In the genomic region with DNA sequence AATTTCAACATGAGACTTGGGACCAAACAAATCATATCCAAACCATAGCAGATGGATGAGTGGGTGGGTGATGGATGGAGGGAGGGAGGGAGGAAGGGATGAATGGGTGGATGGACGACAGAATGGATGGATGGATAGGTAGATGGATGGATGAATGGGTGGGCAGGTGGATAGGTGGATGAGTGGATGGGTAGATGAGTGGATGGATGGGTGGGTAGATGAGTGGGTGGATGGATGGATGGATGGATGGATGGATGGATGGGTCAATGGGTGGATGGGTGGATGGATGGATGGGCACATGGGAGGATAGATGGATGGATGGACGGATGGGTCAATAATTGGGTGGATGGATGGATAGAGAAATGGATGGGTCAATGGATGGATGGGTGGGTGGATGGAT, we compare ENCODE assay signal across 38 cellular contexts. TPM values are rescaled to one million over a fixed set of nuclear protein-coding genes. Genes with fewer than 3 reads are reported as not detected.
"Had no signal": no experiment of that assay in that cellular context is flagged by ENCODE, and none has a peak within 500 bp of the region (broad histone marks: within the 10 kb centered on the region; RNA-seq: fewer than 3 reads in every experiment).

No MANE protein-coding gene starts in this region.

- H3K4me3 ChIP-seq: adrenal gland, body of pancreas, breast epithelium had no signal

- DNase-seq: activated B cell treated with CpG ODN at 0.5 μM for 24 hours; activated CD4-positive, alpha-beta memory T cell treated with anti-CD3 and anti-CD28 coated beads for 36 hours; activated CD4-positive, alpha-beta T cell treated with anti-CD3 and anti-CD28 coated beads for 4 hours; activated CD4-positive, alpha-beta T cell treated with anti-CD3 and anti-CD28 coated beads, Interleukin-2, amount 10 ng/mL, durations not matched to agents 24 days and 14 days; activated CD4-positive, alpha-beta T cell treated with anti-CD3 and anti-CD28 coated beads, Interleukin-2, amount 50 U/mL, for 1 hour; activated CD4-positive, alpha-beta T cell treated with anti-CD3 and anti-CD28 coated beads, Interleukin-2, amount 50 U/mL, for 4 hours; activated CD4-positive, CD25-positive, alpha-beta regulatory T cell treated with anti-CD3 and anti-CD28 coated beads, Interleukin-2, amount 50 U/mL, for 72 hours; activated CD8-positive, alpha-beta memory T cell treated with anti-CD3 and anti-CD28 coated beads, Interleukin-2, amount 50 U/mL, for 4 hours; activated CD8-positive, alpha-beta T cell treated with anti-CD3 and anti-CD28 coated beads for 36 hours; activated effector memory CD4-positive, alpha-beta T cell treated with anti-CD3 and anti-CD28 coated beads, Interleukin-2, amount 50 U/mL, for 16 hours; activated gamma-delta T cell treated with Interleukin-2 at 50 U/mL for 16 hours; activated naive CD4-positive, alpha-beta T cell; activated naive CD4-positive, alpha-beta T cell treated with anti-CD3 and anti-CD28 coated beads for 36 hours; activated naive CD8-positive, alpha-beta T cell treated with anti-CD3 and anti-CD28 coated beads for 36 hours; activated T-cell treated with anti-CD3 and anti-CD28 coated beads for 4 hours; activated T-cell treated with anti-CD3 and anti-CD28 coated beads, Interleukin-2, amount 50 U/mL, for 1 hour; activated T-cell treated with anti-CD3 and anti-CD28 coated beads, Interleukin-2, amount 50 U/mL, for 4 hours; activated T-cell treated with anti-CD3 and anti-CD28 coated beads, Interleukin-2, amount 50 U/mL, for 72 hours; adrenal gland; amniotic stem cell; aorta; body of pancreas; brain microvascular endothelial cell; central memory CD4-positive, alpha-beta T cell; T-helper 1 cell; T-helper 2 cell; T-helper 9 cell had no signal

- H3K9me3 ChIP-seq: adrenal gland, breast epithelium had no signal

- H3K36me3 Mint-ChIP-seq: activated CD4-positive, alpha-beta memory T cell treated with anti-CD3 and anti-CD28 coated beads for 36 hours; activated naive CD8-positive, alpha-beta T cell treated with anti-CD3 and anti-CD28 coated beads for 36 hours had no signal

- H3K9me3 Mint-ChIP-seq: activated naive CD8-positive, alpha-beta T cell treated with anti-CD3 and anti-CD28 coated beads for 36 hours had no signal

- H3K27ac Mint-ChIP-seq: activated B cell treated with CpG ODN at 0.5 μM for 24 hours; activated CD4-positive, alpha-beta memory T cell treated with anti-CD3 and anti-CD28 coated beads for 36 hours; activated CD4-positive, alpha-beta T cell treated with anti-CD3 and anti-CD28 coated beads, Interleukin-2, amount 10 ng/mL, durations not matched to agents 24 days and 14 days; activated CD8-positive, alpha-beta T cell treated with anti-CD3 and anti-CD28 coated beads for 36 hours; activated naive CD4-positive, alpha-beta T cell treated with anti-CD3 and anti-CD28 coated beads for 36 hours; activated naive CD4-positive, alpha-beta T cell treated with anti-CD3 and anti-CD28 coated beads, Interleukin-2, amount 50 U/mL, for 72 hours; activated naive CD8-positive, alpha-beta T cell treated with anti-CD3 and anti-CD28 coated beads for 36 hours; activated T-cell treated with anti-CD3 and anti-CD28 coated beads, Interleukin-2, amount 50 U/mL, for 72 hours; activated T-helper 1 cell treated with anti-CD3 and anti-CD28 coated beads, Interleukin-12 subunit alpha, Interleukin-12 subunit beta, Interleukin-2, Interleukin-4 antibody, amounts not matched to agents 30 ng/mL and 10 ng/mL and 1 ng/mL, durations not matched to agents 14 hours and 24 hours and 36 hours; activated T-helper 17 cell treated with anti-CD3 and anti-CD28 coated beads, Interleukin-2, amount 50 U/mL, for 72 hours; T-helper 1 cell treated with Interleukin-12 subunit alpha and Interleukin-12 subunit beta and Interleukin-4 antibody, amounts not matched to agents 30 μg/mL and 1 μg/mL, for 36 hours; T-helper 2 cell treated with Interferon-gamma antibody and Interleukin-4, amounts not matched to agents 5 μg/mL and 100 μg/mL, for 36 hours had no signal

- ATAC-seq: activated CD8-positive, alpha-beta T cell treated with anti-CD3 and anti-CD28 coated beads for 36 hours; activated naive CD4-positive, alpha-beta T cell treated with anti-CD3 and anti-CD28 coated beads, Interleukin-2, amount 50 U/mL, for 72 hours; activated T-cell treated with anti-CD3 and anti-CD28 coated beads, Interleukin-2, amount 50 U/mL, for 4 hours; activated T-cell treated with anti-CD3 and anti-CD28 coated beads, Interleukin-2, amount 50 U/mL, for 72 hours; activated T-helper 17 cell treated with anti-CD3 and anti-CD28 coated beads, Interleukin-2, amount 50 U/mL, for 72 hours; body of pancreas had no signal

- H3K27ac ChIP-seq: adrenal gland, body of pancreas, brain microvascular endothelial cell, breast epithelium, VCaP had no signal

- H3K4me1 ChIP-seq: adrenal gland, breast epithelium had no signal

- H3K4me3 Mint-ChIP-seq: activated B cell treated with CpG ODN at 0.5 μM for 24 hours; activated CD4-positive, alpha-beta memory T cell treated with anti-CD3 and anti-CD28 coated beads for 36 hours; activated CD4-positive, alpha-beta T cell treated with anti-CD3 and anti-CD28 coated beads, Interleukin-2, amount 10 ng/mL, durations not matched to agents 24 days and 14 days; activated CD8-positive, alpha-beta T cell treated with anti-CD3 and anti-CD28 coated beads for 36 hours; activated naive CD4-positive, alpha-beta T cell treated with anti-CD3 and anti-CD28 coated beads for 36 hours; activated naive CD8-positive, alpha-beta T cell treated with anti-CD3 and anti-CD28 coated beads for 36 hours; activated T-cell treated with anti-CD3 and anti-CD28 coated beads, Interleukin-2, amount 50 U/mL, for 4 hours; activated T-cell treated with anti-CD3 and anti-CD28 coated beads, Interleukin-2, amount 50 U/mL, for 72 hours; activated T-helper 1 cell treated with anti-CD3 and anti-CD28 coated beads, Interleukin-12 subunit alpha, Interleukin-12 subunit beta, Interleukin-2, Interleukin-4 antibody, amounts not matched to agents 30 ng/mL and 10 ng/mL and 1 ng/mL, durations not matched to agents 14 hours and 24 hours and 36 hours; activated T-helper 17 cell treated with anti-CD3 and anti-CD28 coated beads, Interleukin-2, amount 50 U/mL, for 72 hours; T-helper 1 cell treated with Interleukin-12 subunit alpha and Interleukin-12 subunit beta and Interleukin-4 antibody, amounts not matched to agents 30 μg/mL and 1 μg/mL, for 36 hours; T-helper 2 cell treated with Interferon-gamma antibody and Interleukin-4, amounts not matched to agents 5 μg/mL and 100 μg/mL, for 36 hours had no signal

- H3K36me3 ChIP-seq: adrenal gland, brain microvascular endothelial cell, breast epithelium had no signal

RNA-seq across cellular contexts. Expression of gene ONECUT3, which starts 47.9 kb away (rescaled TPM):
- total RNA-seq: activated B cell treated with CpG ODN at 0.5 μM for 24 hours; activated CD4-positive, alpha-beta memory T cell treated with anti-CD3 and anti-CD28 coated beads for 36 hours; activated CD4-positive, alpha-beta T cell treated with anti-CD3 and anti-CD28 coated beads, Interleukin-2, amount 10 ng/mL, durations not matched to agents 24 days and 14 days; activated CD8-positive, alpha-beta memory T cell treated with anti-CD3 and anti-CD28 coated beads for 36 hours; activated CD8-positive, alpha-beta T cell treated with anti-CD3 and anti-CD28 coated beads for 36 hours; activated naive CD4-positive, alpha-beta T cell treated with anti-CD3 and anti-CD28 coated beads for 36 hours; activated naive CD4-positive, alpha-beta T cell treated with anti-CD3 and anti-CD28 coated beads, Interleukin-2, amount 50 U/mL, for 72 hours; activated naive CD8-positive, alpha-beta T cell treated with anti-CD3 and anti-CD28 coated beads for 36 hours; activated T-cell treated with anti-CD3 and anti-CD28 coated beads, Interleukin-2, amount 50 U/mL, for 4 hours; activated T-cell treated with anti-CD3 and anti-CD28 coated beads, Interleukin-2, amount 50 U/mL, for 72 hours; activated T-helper 1 cell treated with anti-CD3 and anti-CD28 coated beads, Interleukin-12 subunit alpha, Interleukin-12 subunit beta, Interleukin-2, Interleukin-4 antibody, amounts not matched to agents 30 ng/mL and 10 ng/mL and 1 ng/mL, durations not matched to agents 14 hours and 24 hours and 36 hours; activated T-helper 17 cell treated with anti-CD3 and anti-CD28 coated beads, Interleukin-2, amount 50 U/mL, for 72 hours; adrenal gland; aorta; astrocyte; breast epithelium; cardiac septum; cerebellum had no signal
